Comparison of ENCODE assay signal across 33 cellular contexts in the genomic region with DNA sequence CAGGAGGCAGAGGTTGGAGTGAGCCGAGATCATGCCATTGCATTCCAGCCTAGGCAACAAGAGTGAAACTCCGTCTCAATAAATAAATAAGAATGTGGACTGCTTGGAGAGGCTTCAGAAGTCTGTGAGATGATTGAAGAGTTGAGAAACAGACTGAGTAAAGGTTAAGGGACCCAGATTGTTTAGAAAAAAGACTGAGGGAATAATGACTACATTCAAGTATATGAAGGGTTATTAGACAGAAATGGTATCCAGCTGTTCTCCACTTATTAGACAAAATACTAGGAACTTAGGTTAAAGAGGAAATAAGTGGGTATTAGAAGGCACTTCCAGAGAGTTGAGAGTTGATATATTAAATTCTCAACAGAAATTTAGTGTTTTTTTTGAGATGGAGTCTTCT. TPM values are rescaled to one million over a fixed set of nuclear protein-coding genes. Genes with fewer than 3 reads are reported as not detected.
"Had no signal": no experiment of that assay in that cellular context is flagged by ENCODE, and none has a peak within 500 bp of the region (broad histone marks: within the 10 kb centered on the region; RNA-seq: fewer than 3 reads in every experiment).

No MANE protein-coding gene starts in this region.

- H3K4me3 ChIP-seq: adrenal gland, ascending aorta, body of pancreas, breast epithelium, cardiac muscle cell had no signal

- ATAC-seq: activated naive CD4-positive, alpha-beta T cell treated with anti-CD3 and anti-CD28 coated beads, Interleukin-2, amount 50 U/mL, for 72 hours; activated naive CD8-positive, alpha-beta T cell treated with anti-CD3 and anti-CD28 coated beads, Interleukin-2, amount 50 U/mL, for 24 hours; activated T-cell treated with anti-CD3 and anti-CD28 coated beads, Interleukin-2, amount 50 U/mL, for 4 hours; activated T-cell treated with anti-CD3 and anti-CD28 coated beads, Interleukin-2, amount 50 U/mL, for 72 hours; activated T-helper 17 cell treated with anti-CD3 and anti-CD28 coated beads, Interleukin-2, amount 50 U/mL, for 72 hours; body of pancreas had no signal

- DNase-seq: activated effector memory CD4-positive, alpha-beta T cell treated with anti-CD3 and anti-CD28 coated beads, Interleukin-2, amount 50 U/mL, for 16 hours; activated effector memory CD4-positive, alpha-beta T cell treated with Interleukin-2 at 50 U/mL for 16 hours; activated gamma-delta T cell; activated gamma-delta T cell treated with Interleukin-2 at 50 U/mL for 16 hours; activated naive CD4-positive, alpha-beta T cell; activated naive CD4-positive, alpha-beta T cell treated with anti-CD3 and anti-CD28 coated beads for 36 hours; activated naive CD4-positive, alpha-beta T cell treated with anti-CD3 and anti-CD28 coated beads, Interleukin-2, amount 10 ng/mL, durations not matched to agents 7 days and 5 days; activated naive CD4-positive, alpha-beta T cell treated with anti-CD3 and anti-CD28 coated beads, Interleukin-2, amount 50 U/mL, for 16 hours; activated naive CD4-positive, alpha-beta T cell treated with Interleukin-2 at 50 U/mL for 16 hours; activated naive CD8-positive, alpha-beta T cell treated with anti-CD3 and anti-CD28 coated beads for 36 hours; activated naive CD8-positive, alpha-beta T cell treated with anti-CD3 and anti-CD28 coated beads, Interleukin-2, amount 10 ng/mL, durations not matched to agents 7 days and 5 days; activated naive CD8-positive, alpha-beta T cell treated with anti-CD3 and anti-CD28 coated beads, Interleukin-2, amount 50 U/mL, for 24 hours; activated T-cell treated with anti-CD3 and anti-CD28 coated beads, Interleukin-2, amount 50 U/mL, for 24 hours; activated T-cell treated with anti-CD3 and anti-CD28 coated beads, Interleukin-2, amount 50 U/mL, for 4 hours; activated T-cell treated with anti-CD3 and anti-CD28 coated beads, Interleukin-2, amount 50 U/mL, for 48 hours; activated T-cell treated with anti-CD3 and anti-CD28 coated beads, Interleukin-2, amount 50 U/mL, for 72 hours; adrenal gland; amniotic stem cell; amygdala; anterior cingulate cortex; aorta; body of pancreas; brain microvascular endothelial cell; caudate nucleus; central memory CD4-positive, alpha-beta T cell; cerebellar nuclear complex had no signal

- H3K9me3 ChIP-seq: adrenal gland, ascending aorta, body of pancreas, breast epithelium had no signal

- H3K27me3 ChIP-seq: adrenal gland, ascending aorta, body of pancreas, brain microvascular endothelial cell, breast epithelium, cardiac muscle cell had no signal

- H3K36me3 ChIP-seq: adrenal gland, ascending aorta, brain microvascular endothelial cell, breast epithelium, cardiac muscle cell had no signal

- H3K27ac ChIP-seq: adrenal gland, ascending aorta, body of pancreas, brain microvascular endothelial cell, breast epithelium, cardiac muscle cell had no signal

- H3K4me1 ChIP-seq: adrenal gland, ascending aorta, body of pancreas, breast epithelium had no signal

RNA-seq across cellular contexts. Expression of a gene that starts 10.5 kb away (rescaled TPM):
- total RNA-seq: activated T-helper 2 cell treated with anti-CD3 and anti-CD28 coated beads, Interferon-gamma antibody, Interleukin-2, Interleukin-4, amounts not matched to agents 10 μg/mL and 5 μg/mL and 100 μg/mL, durations not matched to agents 14 hours and 24 hours and 36 hours had no signal

RNA-seq across cellular contexts. Expression of a gene that starts 52.5 kb away (rescaled TPM):
- total RNA-seq: activated naive CD4-positive, alpha-beta T cell treated with anti-CD3 and anti-CD28 coated beads for 36 hours; activated naive CD4-positive, alpha-beta T cell treated with anti-CD3 and anti-CD28 coated beads, Interleukin-2, amount 50 U/mL, for 72 hours; activated naive CD8-positive, alpha-beta T cell treated with anti-CD3 and anti-CD28 coated beads for 36 hours; activated naive CD8-positive, alpha-beta T cell treated with anti-CD3 and anti-CD28 coated beads, Interleukin-2, amount 10 ng/mL, durations not matched to agents 7 days and 5 days; activated T-cell treated with anti-CD3 and anti-CD28 coated beads, Interleukin-2, amount 50 U/mL, for 4 hours; activated T-cell treated with anti-CD3 and anti-CD28 coated beads, Interleukin-2, amount 50 U/mL, for 72 hours; activated T-helper 1 cell treated with anti-CD3 and anti-CD28 coated beads, Interleukin-12 subunit alpha, Interleukin-12 subunit beta, Interleukin-2, Interleukin-4 antibody, amounts not matched to agents 30 ng/mL and 10 ng/mL and 1 ng/mL, durations not matched to agents 14 hours and 24 hours and 36 hours; activated T-helper 17 cell treated with anti-CD3 and anti-CD28 coated beads, Interleukin-2, amount 50 U/mL, for 72 hours; activated T-helper 2 cell treated with anti-CD3 and anti-CD28 coated beads, Interferon-gamma antibody, Interleukin-2, Interleukin-4, amounts not matched to agents 10 μg/mL and 5 μg/mL and 100 μg/mL, durations not matched to agents 14 hours and 24 hours and 36 hours; ascending aorta had no signal
